In genomic region chr18:58584219-58585127, GRCh38 we compare ENCODE assay signal across 14 cellular contexts. TPM values are rescaled to one million over a fixed set of nuclear protein-coding genes. Genes with fewer than 3 reads are reported as not detected.
DNase-seq lines count a peak whose midpoint lies in the region; ATAC-seq and TF ChIP-seq lines count a peak whose summit lies in the region.
"Had no signal": no experiment of that assay in that cellular context is flagged by ENCODE, and none has a peak within 500 bp of the region (broad histone marks: within the 10 kb centered on the region; RNA-seq: fewer than 3 reads in every experiment).

No MANE protein-coding gene starts in this region.

- no peaks in the 10 kb centered on the region; the same call in 1 of the 2 replicates for H3K27me3 Mint-ChIP-seq in HFFc6 (ENCODE audit: insufficient read depth)

- H3K9me3 Mint-ChIP-seq in HFFc6: peaks cover 18% of the 10 kb centered on the region
- H3K9me3 Mint-ChIP-seq: natural killer cell treated with Interleukin-12 subunit alpha and Interleukin-12 subunit beta and Interleukin-15 and Interleukin-18, amount 100 ng/mL, for 72 hours had no signal

- peaks cover 18% of the 10 kb centered on the region for H3K36me3 Mint-ChIP-seq in HFFc6 (ENCODE audit: low read depth)
- H3K36me3 Mint-ChIP-seq: natural killer cell treated with Interleukin-12 subunit alpha and Interleukin-12 subunit beta and Interleukin-15 and Interleukin-18, amount 100 ng/mL, for 72 hours had no signal

- peak overlapping the region; percentile 25; the same call in 1 of the 2 replicates for H3K4me3 ChIP-seq in ACC112 (ENCODE audit: low read depth, low read length)
- H3K4me3 ChIP-seq: esophagus muscularis mucosa had no signal

- peaks cover 69% of the 10 kb centered on the region for H3K4me1 Mint-ChIP-seq in HFFc6 (ENCODE audit: low read depth)

- H3K4me3 Mint-ChIP-seq in HFFc6: peak overlapping the region; percentile 81
- H3K4me3 Mint-ChIP-seq: natural killer cell treated with Interleukin-12 subunit alpha and Interleukin-12 subunit beta and Interleukin-15 and Interleukin-18, amount 100 ng/mL, for 72 hours had no signal

- TF ChIP-seq CTCF in HFFc6 (IDR thresholded peaks at IDR 0.05): peak; percentile 5; the same call in 1 of the 2 replicates

- H3K4me1 ChIP-seq in ACC112 (ENCODE audit: control insufficient read depth, insufficient read depth, low read length, unreplicated experiment): peaks cover 37% of the 10 kb centered on the region

- peak overlapping the region; percentile 56 for H3K27ac ChIP-seq in ACC112 (ENCODE audit: low read depth, low read length)
- H3K27ac ChIP-seq: C4-2B, esophagus muscularis mucosa had no signal

- DNase-seq in HFFc6 (peak; percentile 75), SW 1271 (lab: John Stamatoyannopoulos, UW) (peak; percentile 9 to 68), iPS DF 19.7 (ENCODE audit: low read depth, low spot score) (peak; percentile 78), midbrain (lab: John Stamatoyannopoulos, UW) (no peak), ureter (ENCODE audit: low spot score) (no peak), GM19240 (ENCODE audit: insufficient read length, low spot score) (no peak)
- DNase-seq: activated naive CD4-positive, alpha-beta T cell; NCI-H526; stimulated activated CD4-positive, alpha-beta T cell treated with anti-CD3 and anti-CD28 coated beads, Interleukin-2, amount 100 ng/mL, for 24 hours had no signal

- no peaks in the 10 kb centered on the region for H3K36me3 ChIP-seq in ACC112 (ENCODE audit: insufficient read depth, low read length)
- H3K36me3 ChIP-seq: esophagus muscularis mucosa had no signal

- peak overlapping the region; percentile 90 for H2AFZ ChIP-seq in ACC112 (ENCODE audit: low read length, unreplicated experiment)

- H3K79me2 ChIP-seq in ACC112 (ENCODE audit: control insufficient read depth, insufficient read depth, low read length, unreplicated experiment): no peaks in the 10 kb centered on the region

- H3K27me3 ChIP-seq in ACC112 (ENCODE audit: insufficient read depth, low read length): no peaks in the 10 kb centered on the region

- TF ChIP-seq POLR2A in GM18505 (IDR thresholded peaks at IDR 0.05; ENCODE audit: borderline replicate concordance, extremely low read depth, insufficient read depth, insufficient read length): no peak

- peak overlapping the region; percentile 93 for H3K27ac Mint-ChIP-seq in HFFc6
- H3K27ac Mint-ChIP-seq: natural killer cell treated with Interleukin-12 subunit alpha and Interleukin-12 subunit beta and Interleukin-15 and Interleukin-18, amount 100 ng/mL, for 72 hours had no signal

- ATAC-seq in GM18505 (IDR thresholded peaks at IDR 0.05; ENCODE audit: unreplicated experiment): no peak
- ATAC-seq: natural killer cell treated with Interleukin-12 subunit alpha and Interleukin-12 subunit beta and Interleukin-15 and Interleukin-18, amount 100 ng/mL, for 72 hours had no signal

RNA-seq across cellular contexts. Expression of gene ALPK2, which starts 44.4 kb away (rescaled TPM):
- total RNA-seq in HFFc6 (2021; fragmentation: NEBNext Ultra II Directional; extraction: Animal tissue kit (Norgen Biotek cat#: 25700)): 10 to 100 TPM; 31.6 to 36.0 (median 35.1) TPM
- 0.16 TPM for total RNA-seq in ureter

Comparison
In these comparisons a context has a peak if more than half of its experiments do, and no peak if none do; other contexts are left out.
1. DNase-seq: peak in HFFc6 (single experiment), SW 1271 (2 of 2) and iPS DF 19.7 (single experiment); none in midbrain (single experiment), ureter (single experiment) and GM19240 (single experiment).
2. RNA of gene ALPK2, which starts 44.4 kb away (total RNA-seq): 31.6 to 36.0 TPM in HFFc6; 0.16 TPM in ureter (single experiment); every median in the first group is over 10 times any median in the second.